3 cellular contexts compared by ENCODE assay signal in the genomic region with DNA sequence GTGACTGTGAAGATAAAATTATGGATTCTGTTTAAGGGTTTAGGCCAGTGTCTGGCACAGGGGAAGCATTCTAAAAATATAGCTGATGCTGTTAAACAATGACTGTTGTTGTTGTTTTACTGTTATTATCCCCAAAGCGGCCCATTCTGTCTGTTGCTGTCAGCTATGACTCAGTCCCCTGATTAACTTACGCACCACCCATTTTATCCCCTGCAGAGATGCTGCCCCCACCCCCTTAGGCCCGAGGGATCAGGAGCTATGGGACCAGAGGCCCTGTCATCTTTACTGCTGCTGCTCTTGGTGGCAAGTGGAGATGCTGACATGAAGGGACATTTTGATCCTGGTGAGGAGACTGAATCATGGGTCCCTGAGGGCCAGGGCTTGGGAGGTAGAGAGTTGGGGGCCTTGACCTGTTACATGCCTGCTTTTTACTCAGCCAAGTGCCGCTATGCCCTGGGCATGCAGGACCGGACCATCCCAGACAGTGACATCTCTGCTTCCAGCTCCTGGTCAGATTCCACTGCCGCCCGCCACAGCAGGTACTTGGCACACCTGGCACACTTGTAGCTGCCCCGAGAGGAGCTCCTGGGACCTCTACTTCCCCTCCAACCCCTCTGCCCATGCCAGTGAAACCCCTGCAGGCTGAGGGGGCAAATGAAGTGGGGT.
A peak's percentile ranks its signal among the peaks of the same experiment; 100 is the strongest.
TF ChIP-seq lines count a peak whose summit lies in the region.

No MANE protein-coding gene starts in this region.

TF ChIP-seq in SK-N-SH, 30 proteins besides CTCF, POLR2A, EP300 and RAD21:
- TF ChIP-seq SIN3A (IDR thresholded peaks at IDR 0.05; ENCODE audit: borderline replicate concordance, low read depth, low read length), result no peak
- peak; percentile 57; the same call in 1 of the 2 replicates for TF ChIP-seq FOSL2 (IDR thresholded peaks at IDR 0.05; ENCODE audit: borderline replicate concordance, low read depth)
- TF ChIP-seq, protein P1, sequence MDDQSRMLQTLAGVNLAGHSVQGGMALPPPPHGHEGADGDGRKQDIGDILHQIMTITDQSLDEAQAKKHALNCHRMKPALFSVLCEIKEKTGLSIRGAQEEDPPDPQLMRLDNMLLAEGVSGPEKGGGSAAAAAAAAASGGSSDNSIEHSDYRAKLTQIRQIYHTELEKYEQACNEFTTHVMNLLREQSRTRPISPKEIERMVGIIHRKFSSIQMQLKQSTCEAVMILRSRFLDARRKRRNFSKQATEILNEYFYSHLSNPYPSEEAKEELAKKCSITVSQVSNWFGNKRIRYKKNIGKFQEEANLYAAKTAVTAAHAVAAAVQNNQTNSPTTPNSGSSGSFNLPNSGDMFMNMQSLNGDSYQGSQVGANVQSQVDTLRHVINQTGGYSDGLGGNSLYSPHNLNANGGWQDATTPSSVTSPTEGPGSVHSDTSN (IDR thresholded peaks at IDR 0.05), result peak; percentile 39; the same call in 1 of the 2 replicates

TF ChIP-seq in SK-N-SH treated with all-trans-retinoic acid at 6 μM for 48 hours, 23 proteins besides CTCF, POLR2A, EP300 and RAD21:
- TF ChIP-seq ZNF565 (CRISPR knock-in tag; conservative IDR thresholded peaks at IDR 0.05; ENCODE audit: low read depth) (no peak), ESRRG (CRISPR knock-in tag; IDR thresholded peaks at IDR 0.05) (no peak), CSDC2 (CRISPR knock-in tag; IDR thresholded peaks at IDR 0.05) (no peak), OSR1 (CRISPR knock-in tag; IDR thresholded peaks at IDR 0.05) (no peak), BACH2 (CRISPR knock-in tag; IDR thresholded peaks at IDR 0.05; ENCODE audit: borderline replicate concordance) (no peak)
- TF ChIP-seq, protein P2, sequence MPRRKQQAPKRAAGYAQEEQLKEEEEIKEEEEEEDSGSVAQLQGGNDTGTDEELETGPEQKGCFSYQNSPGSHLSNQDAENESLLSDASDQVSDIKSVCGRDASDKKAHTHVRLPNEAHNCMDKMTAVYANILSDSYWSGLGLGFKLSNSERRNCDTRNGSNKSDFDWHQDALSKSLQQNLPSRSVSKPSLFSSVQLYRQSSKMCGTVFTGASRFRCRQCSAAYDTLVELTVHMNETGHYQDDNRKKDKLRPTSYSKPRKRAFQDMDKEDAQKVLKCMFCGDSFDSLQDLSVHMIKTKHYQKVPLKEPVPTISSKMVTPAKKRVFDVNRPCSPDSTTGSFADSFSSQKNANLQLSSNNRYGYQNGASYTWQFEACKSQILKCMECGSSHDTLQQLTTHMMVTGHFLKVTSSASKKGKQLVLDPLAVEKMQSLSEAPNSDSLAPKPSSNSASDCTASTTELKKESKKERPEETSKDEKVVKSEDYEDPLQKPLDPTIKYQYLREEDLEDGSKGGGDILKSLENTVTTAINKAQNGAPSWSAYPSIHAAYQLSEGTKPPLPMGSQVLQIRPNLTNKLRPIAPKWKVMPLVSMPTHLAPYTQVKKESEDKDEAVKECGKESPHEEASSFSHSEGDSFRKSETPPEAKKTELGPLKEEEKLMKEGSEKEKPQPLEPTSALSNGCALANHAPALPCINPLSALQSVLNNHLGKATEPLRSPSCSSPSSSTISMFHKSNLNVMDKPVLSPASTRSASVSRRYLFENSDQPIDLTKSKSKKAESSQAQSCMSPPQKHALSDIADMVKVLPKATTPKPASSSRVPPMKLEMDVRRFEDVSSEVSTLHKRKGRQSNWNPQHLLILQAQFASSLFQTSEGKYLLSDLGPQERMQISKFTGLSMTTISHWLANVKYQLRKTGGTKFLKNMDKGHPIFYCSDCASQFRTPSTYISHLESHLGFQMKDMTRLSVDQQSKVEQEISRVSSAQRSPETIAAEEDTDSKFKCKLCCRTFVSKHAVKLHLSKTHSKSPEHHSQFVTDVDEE (CRISPR knock-in tag; IDR thresholded peaks at IDR 0.05), result no peak
- TF ChIP-seq, protein P3, sequence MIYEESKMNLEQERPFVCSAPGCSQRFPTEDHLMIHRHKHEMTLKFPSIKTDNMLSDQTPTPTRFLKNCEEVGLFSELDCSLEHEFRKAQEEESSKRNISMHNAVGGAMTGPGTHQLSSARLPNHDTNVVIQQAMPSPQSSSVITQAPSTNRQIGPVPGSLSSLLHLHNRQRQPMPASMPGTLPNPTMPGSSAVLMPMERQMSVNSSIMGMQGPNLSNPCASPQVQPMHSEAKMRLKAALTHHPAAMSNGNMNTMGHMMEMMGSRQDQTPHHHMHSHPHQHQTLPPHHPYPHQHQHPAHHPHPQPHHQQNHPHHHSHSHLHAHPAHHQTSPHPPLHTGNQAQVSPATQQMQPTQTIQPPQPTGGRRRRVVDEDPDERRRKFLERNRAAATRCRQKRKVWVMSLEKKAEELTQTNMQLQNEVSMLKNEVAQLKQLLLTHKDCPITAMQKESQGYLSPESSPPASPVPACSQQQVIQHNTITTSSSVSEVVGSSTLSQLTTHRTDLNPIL (CRISPR knock-in tag; IDR thresholded peaks at IDR 0.05; ENCODE audit: low read depth), result no peak
- TF ChIP-seq, protein P4, sequence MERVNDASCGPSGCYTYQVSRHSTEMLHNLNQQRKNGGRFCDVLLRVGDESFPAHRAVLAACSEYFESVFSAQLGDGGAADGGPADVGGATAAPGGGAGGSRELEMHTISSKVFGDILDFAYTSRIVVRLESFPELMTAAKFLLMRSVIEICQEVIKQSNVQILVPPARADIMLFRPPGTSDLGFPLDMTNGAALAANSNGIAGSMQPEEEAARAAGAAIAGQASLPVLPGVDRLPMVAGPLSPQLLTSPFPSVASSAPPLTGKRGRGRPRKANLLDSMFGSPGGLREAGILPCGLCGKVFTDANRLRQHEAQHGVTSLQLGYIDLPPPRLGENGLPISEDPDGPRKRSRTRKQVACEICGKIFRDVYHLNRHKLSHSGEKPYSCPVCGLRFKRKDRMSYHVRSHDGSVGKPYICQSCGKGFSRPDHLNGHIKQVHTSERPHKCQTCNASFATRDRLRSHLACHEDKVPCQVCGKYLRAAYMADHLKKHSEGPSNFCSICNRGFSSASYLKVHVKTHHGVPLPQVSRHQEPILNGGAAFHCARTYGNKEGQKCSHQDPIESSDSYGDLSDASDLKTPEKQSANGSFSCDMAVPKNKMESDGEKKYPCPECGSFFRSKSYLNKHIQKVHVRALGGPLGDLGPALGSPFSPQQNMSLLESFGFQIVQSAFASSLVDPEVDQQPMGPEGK (CRISPR knock-in tag; IDR thresholded peaks at IDR 0.05; ENCODE audit: borderline replicate concordance), result no peak

TF ChIP-seq in K562, 482 proteins besides CTCF, POLR2A, EP300 and RAD21:
- TF ChIP-seq ZNF316 (IDR thresholded peaks at IDR 0.05), result peak; percentile 17; the same call in 1 of the 2 replicates
- TF ChIP-seq LEF1 (IDR thresholded peaks at IDR 0.05), result no peak
- 0 out of 2 replicates have a peak, but pooled peaks have one; percentile 16 for TF ChIP-seq DPF2 (IDR thresholded peaks at IDR 0.05)
- TF ChIP-seq, protein P5, sequence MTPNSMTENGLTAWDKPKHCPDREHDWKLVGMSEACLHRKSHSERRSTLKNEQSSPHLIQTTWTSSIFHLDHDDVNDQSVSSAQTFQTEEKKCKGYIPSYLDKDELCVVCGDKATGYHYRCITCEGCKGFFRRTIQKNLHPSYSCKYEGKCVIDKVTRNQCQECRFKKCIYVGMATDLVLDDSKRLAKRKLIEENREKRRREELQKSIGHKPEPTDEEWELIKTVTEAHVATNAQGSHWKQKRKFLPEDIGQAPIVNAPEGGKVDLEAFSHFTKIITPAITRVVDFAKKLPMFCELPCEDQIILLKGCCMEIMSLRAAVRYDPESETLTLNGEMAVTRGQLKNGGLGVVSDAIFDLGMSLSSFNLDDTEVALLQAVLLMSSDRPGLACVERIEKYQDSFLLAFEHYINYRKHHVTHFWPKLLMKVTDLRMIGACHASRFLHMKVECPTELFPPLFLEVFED (CRISPR knock-in tag; conservative IDR thresholded peaks at IDR 0.05), result no peak
- TF ChIP-seq MED1 (CRISPR knock-in tag; IDR thresholded peaks at IDR 0.05; ENCODE audit: borderline replicate concordance), result peak; percentile 34; the same call in 1 of the 2 replicates
- no peak for TF ChIP-seq MIER1 (IDR thresholded peaks at IDR 0.05; ENCODE audit: low read depth)
- TF ChIP-seq JUND (IDR thresholded peaks at IDR 0.05; ENCODE audit: borderline replicate concordance, low read depth, low read length), result peak; percentile 60; the same call in 1 of the 2 replicates
- TF ChIP-seq JUND (tag; IDR thresholded peaks at IDR 0.05; ENCODE audit: borderline replicate concordance, low read depth, low read length), result no peak
- peak; percentile 58 for TF ChIP-seq FOSL1 (tag; conservative IDR thresholded peaks at IDR 0.05)
- TF ChIP-seq JUNB (CRISPR knock-in tag; conservative IDR thresholded peaks at IDR 0.05), result no peak
- TF ChIP-seq SMARCB1 (IDR thresholded peaks at IDR 0.05; ENCODE audit: insufficient read length, low read depth), result no peak
- no peak for TF ChIP-seq ZKSCAN8 (CRISPR knock-in tag; IDR thresholded peaks at IDR 0.05)
- TF ChIP-seq ZBTB7A (IDR thresholded peaks at IDR 0.05; ENCODE audit: borderline replicate concordance, control insufficient read depth, low read depth, low read length), result peak; percentile 18; the same call in 1 of the 2 replicates
